ENCODE assay signal across 8 cellular contexts in genomic region chr9:128685636-128686489, GRCh38. TPM values are rescaled to one million over a fixed set of nuclear protein-coding genes. Genes with fewer than 3 reads are reported as not detected.
A peak's percentile ranks its signal among the peaks of the same experiment; 100 is the strongest.
DNase-seq lines count a peak whose midpoint lies in the region; ATAC-seq and TF ChIP-seq lines count a peak whose summit lies in the region.

No MANE protein-coding gene starts in this region.

- no peak for TF ChIP-seq CTCF in HEK293 (tag by site-specific recombination; IDR thresholded peaks at IDR 0.05)
- no peak for TF ChIP-seq CTCF in WERI-Rb-1 (IDR thresholded peaks at IDR 0.05; ENCODE audit: low read depth, low read length)
- no peak for TF ChIP-seq CTCF in tibial artery (IDR thresholded peaks at IDR 0.05)

- DNase-seq in WERI-Rb-1: peak; percentile 68
- DNase-seq in germinal center (ENCODE audit: low spot score): peak; percentile 50
- peak; percentile 55 for DNase-seq in stimulated activated CD8-positive, alpha-beta memory T cell treated with anti-CD3 and anti-CD28 coated beads, Interleukin-4, amount 100 ng/mL, for 48 hours
- no peak for DNase-seq in dermis blood vessel endothelial cell
- DNase-seq in superior temporal gyrus (ENCODE audit: extremely low spot score): no peak
- DNase-seq in tibial artery: no peak

- POLR2A ChIA-PET in HEK293 (lab: Yijun Ruan, JAX): interaction anchor here (0.6 to 2.3 kb wide), 5 partner anchors 10 to 24 kb away, joined by 3 to 16 read pairs (median 11); no protein-coding TSS in a partner anchor

- no peak overlapping the region; the same call in 1 of the 2 replicates for H3K27ac ChIP-seq in HEK293 (ENCODE audit: extremely low read depth, low read depth, low read length)
- H3K27ac ChIP-seq in WERI-Rb-1: peak overlapping the region; percentile 92
- H3K27ac ChIP-seq in tibial artery: no peak overlapping the region

- H3K9me3 ChIP-seq in HEK293 (ENCODE audit: control insufficient read depth, insufficient read depth, low read depth, low read length) (no peaks in the 10 kb centered on the region), WERI-Rb-1 (ENCODE audit: severe bottlenecking) (no peaks in the 10 kb centered on the region), tibial artery (no peaks in the 10 kb centered on the region)

- H3K4me3 ChIP-seq in HEK293 (ENCODE audit: low read depth, low read length) (no peak overlapping the region), WERI-Rb-1 (ENCODE audit: low read depth, low read length) (peak overlapping the region; percentile 7), tibial artery (no peak overlapping the region)

- H3K4me1 ChIP-seq in HEK293 (ENCODE audit: control insufficient read depth, insufficient read depth, low read length): no peaks in the 10 kb centered on the region
- H3K4me1 ChIP-seq in tibial artery: peaks cover 0 to 35% (median 27%) of the 10 kb centered on the region in 4 donors

- peaks cover 0 to 9% of the 10 kb centered on the region in 2 experiments; a peak in 2 of 3 replicates for H3K36me3 ChIP-seq in HEK293 (ENCODE audit: control insufficient read depth in 2 of 2, insufficient read depth in 1 of 2, low read length in 2 of 2)
- H3K36me3 ChIP-seq in WERI-Rb-1: peaks cover 12% of the 10 kb centered on the region
- H3K36me3 ChIP-seq in tibial artery: no peaks in the 10 kb centered on the region

- no peaks in the 10 kb centered on the region for H3K27me3 ChIP-seq in WERI-Rb-1 (ENCODE audit: insufficient read depth, low read depth, severe bottlenecking)
- peaks cover 0 to 5% of the 10 kb centered on the region in 2 donors for H3K27me3 ChIP-seq in tibial artery

- CTCF ChIA-PET in HEK293 (lab: Yijun Ruan, JAX): interaction anchor here (0.9 to 2.2 kb wide), 3 partner anchors 14 to 167 kb away, joined by 3 to 7 read pairs (median 4); no protein-coding TSS in a partner anchor

- ATAC-seq in HG02571 (IDR thresholded peaks at IDR 0.05; ENCODE audit: unreplicated experiment): no peak

- intact Hi-C loops in tibial artery (cut with DNase I; ENCODE audit: low total_unique reads): no loop called here

TF ChIP-seq in HEK293, 187 proteins besides CTCF, POLR2A, EP300 and RAD21:
- TF ChIP-seq EGR2 (tag by site-specific recombination; IDR thresholded peaks at IDR 0.05; ENCODE audit: low read depth) (peak; percentile 27; the same call in 1 of the 2 replicates), ZNF140 (tag by site-specific recombination; IDR thresholded peaks at IDR 0.05) (no peak), SP7 (tag by site-specific recombination; IDR thresholded peaks at IDR 0.05) (no peak), ZNF302 (tag by site-specific recombination; IDR thresholded peaks at IDR 0.05; ENCODE audit: low read depth) (no peak), FEZF1 (tag by site-specific recombination; IDR thresholded peaks at IDR 0.05) (no peak), ZNF501 (tag by site-specific recombination; IDR thresholded peaks at IDR 0.05) (no peak), ZFHX2 (tag by site-specific recombination; conservative IDR thresholded peaks at IDR 0.05) (peak; percentile 39), ZNF274 (IDR thresholded peaks at IDR 0.05; ENCODE audit: low read length) (no peak), ZNF274 (tag by site-specific recombination; IDR thresholded peaks at IDR 0.05; ENCODE audit: borderline replicate concordance) (no peak)
- TF ChIP-seq, protein P1, sequence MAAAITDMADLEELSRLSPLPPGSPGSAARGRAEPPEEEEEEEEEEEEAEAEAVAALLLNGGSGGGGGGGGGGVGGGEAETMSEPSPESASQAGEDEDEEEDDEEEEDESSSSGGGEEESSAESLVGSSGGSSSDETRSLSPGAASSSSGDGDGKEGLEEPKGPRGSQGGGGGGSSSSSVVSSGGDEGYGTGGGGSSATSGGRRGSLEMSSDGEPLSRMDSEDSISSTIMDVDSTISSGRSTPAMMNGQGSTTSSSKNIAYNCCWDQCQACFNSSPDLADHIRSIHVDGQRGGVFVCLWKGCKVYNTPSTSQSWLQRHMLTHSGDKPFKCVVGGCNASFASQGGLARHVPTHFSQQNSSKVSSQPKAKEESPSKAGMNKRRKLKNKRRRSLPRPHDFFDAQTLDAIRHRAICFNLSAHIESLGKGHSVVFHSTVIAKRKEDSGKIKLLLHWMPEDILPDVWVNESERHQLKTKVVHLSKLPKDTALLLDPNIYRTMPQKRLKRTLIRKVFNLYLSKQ (tag by site-specific recombination; IDR thresholded peaks at IDR 0.05; ENCODE audit: borderline replicate concordance): no peak
- TF ChIP-seq, protein P2, sequence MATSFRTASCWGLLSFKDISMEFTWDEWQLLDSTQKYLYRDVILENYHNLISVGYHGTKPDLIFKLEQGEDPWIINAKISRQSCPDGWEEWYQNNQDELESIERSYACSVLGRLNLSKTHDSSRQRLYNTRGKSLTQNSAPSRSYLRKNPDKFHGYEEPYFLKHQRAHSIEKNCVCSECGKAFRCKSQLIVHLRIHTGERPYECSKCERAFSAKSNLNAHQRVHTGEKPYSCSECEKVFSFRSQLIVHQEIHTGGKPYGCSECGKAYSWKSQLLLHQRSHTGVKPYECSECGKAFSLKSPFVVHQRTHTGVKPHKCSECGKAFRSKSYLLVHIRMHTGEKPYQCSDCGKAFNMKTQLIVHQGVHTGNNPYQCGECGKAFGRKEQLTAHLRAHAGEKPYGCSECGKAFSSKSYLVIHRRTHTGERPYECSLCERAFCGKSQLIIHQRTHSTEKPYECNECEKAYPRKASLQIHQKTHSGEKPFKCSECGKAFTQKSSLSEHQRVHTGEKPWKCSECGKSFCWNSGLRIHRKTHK (tag by site-specific recombination; IDR thresholded peaks at IDR 0.05): no peak
TF ChIP-seq in HEK293: peak in this region for 2.

RNA-seq across cellular contexts. Expression of gene SET, which starts 3.2 kb away (rescaled TPM):
- 512 and 600 TPM in 2 replicates for total RNA-seq in dermis blood vessel endothelial cell

RNA-seq across cellular contexts. Expression of gene PKN3, which starts 16.4 kb away (rescaled TPM):
- 12.9 and 26.9 TPM in 2 replicates for total RNA-seq in dermis blood vessel endothelial cell

RNA-seq across cellular contexts. Expression of gene DYNC2I2, which starts 29.2 kb away (rescaled TPM):
- total RNA-seq in dermis blood vessel endothelial cell: 49.7 and 95.8 TPM in 2 replicates

RNA-seq across cellular contexts. Expression of gene ZDHHC12, which starts 38.1 kb away (rescaled TPM):
- 41.0 and 104 TPM in 2 replicates for total RNA-seq in dermis blood vessel endothelial cell

Comparison
In these comparisons a context has a peak if more than half of its experiments do, and no peak if none do; other contexts are left out.
1. DNase-seq: peak in WERI-Rb-1 (single experiment), germinal center (single experiment) and stimulated activated CD8-positive, alpha-beta memory T cell treated with anti-CD3 and anti-CD28 coated beads, Interleukin-4, amount 100 ng/mL, for 48 hours (single experiment); none in dermis blood vessel endothelial cell (single experiment), superior temporal gyrus (single experiment) and tibial artery (0 of 2).